Comparison of ENCODE assay signal across 3 cellular contexts in the genomic region with DNA sequence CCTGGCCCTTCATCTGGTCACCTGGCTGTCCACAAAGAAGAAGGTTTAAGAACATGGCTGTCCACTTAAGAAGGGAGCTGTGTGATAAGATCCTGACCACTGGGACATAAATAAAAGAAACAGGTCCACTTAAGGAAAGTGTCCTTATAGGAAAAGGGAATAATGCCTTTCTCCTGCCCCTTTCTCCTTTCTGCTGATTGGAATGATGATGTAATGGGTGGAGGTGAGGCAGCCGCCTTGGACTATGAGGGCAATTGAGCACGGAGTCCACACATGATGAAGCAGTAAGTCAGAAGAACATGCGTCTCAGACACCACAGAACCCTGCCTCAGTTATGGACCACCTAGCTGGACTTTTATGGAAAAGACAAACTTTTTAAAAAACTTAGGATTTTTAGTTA.
A peak's percentile ranks its signal among the peaks of the same experiment; 100 is the strongest.
TF ChIP-seq lines count a peak whose summit lies in the region.

No MANE protein-coding gene starts in this region.

TF ChIP-seq in HepG2, 621 proteins besides CTCF, POLR2A, EP300 and RAD21:
- TF ChIP-seq, protein P1, sequence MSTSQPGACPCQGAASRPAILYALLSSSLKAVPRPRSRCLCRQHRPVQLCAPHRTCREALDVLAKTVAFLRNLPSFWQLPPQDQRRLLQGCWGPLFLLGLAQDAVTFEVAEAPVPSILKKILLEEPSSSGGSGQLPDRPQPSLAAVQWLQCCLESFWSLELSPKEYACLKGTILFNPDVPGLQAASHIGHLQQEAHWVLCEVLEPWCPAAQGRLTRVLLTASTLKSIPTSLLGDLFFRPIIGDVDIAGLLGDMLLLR (CRISPR knock-in tag; IDR thresholded peaks at IDR 0.05) = no peak
- TF ChIP-seq SMAD1 (CRISPR knock-in tag; IDR thresholded peaks at IDR 0.05; ENCODE audit: borderline replicate concordance, low read depth) = no peak
- peak; percentile 29; the same call in 1 of the 2 replicates for TF ChIP-seq ATF7 (IDR thresholded peaks at IDR 0.05)
- TF ChIP-seq ATF7 (CRISPR knock-in tag; IDR thresholded peaks at IDR 0.05) = no peak

TF ChIP-seq in K562, 482 proteins besides CTCF, POLR2A, EP300 and RAD21:
- TF ChIP-seq RBM25 (IDR thresholded peaks at IDR 0.05; ENCODE audit: low read depth, low read length, severe bottlenecking) (peak; percentile 69), SAP30 (IDR thresholded peaks at IDR 0.05; ENCODE audit: borderline replicate concordance, insufficient read depth, low read depth, low read length, poor library complexity, severe bottlenecking) (no peak)
- TF ChIP-seq, protein P2, sequence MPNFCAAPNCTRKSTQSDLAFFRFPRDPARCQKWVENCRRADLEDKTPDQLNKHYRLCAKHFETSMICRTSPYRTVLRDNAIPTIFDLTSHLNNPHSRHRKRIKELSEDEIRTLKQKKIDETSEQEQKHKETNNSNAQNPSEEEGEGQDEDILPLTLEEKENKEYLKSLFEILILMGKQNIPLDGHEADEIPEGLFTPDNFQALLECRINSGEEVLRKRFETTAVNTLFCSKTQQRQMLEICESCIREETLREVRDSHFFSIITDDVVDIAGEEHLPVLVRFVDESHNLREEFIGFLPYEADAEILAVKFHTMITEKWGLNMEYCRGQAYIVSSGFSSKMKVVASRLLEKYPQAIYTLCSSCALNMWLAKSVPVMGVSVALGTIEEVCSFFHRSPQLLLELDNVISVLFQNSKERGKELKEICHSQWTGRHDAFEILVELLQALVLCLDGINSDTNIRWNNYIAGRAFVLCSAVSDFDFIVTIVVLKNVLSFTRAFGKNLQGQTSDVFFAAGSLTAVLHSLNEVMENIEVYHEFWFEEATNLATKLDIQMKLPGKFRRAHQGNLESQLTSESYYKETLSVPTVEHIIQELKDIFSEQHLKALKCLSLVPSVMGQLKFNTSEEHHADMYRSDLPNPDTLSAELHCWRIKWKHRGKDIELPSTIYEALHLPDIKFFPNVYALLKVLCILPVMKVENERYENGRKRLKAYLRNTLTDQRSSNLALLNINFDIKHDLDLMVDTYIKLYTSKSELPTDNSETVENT (CRISPR knock-in tag; IDR thresholded peaks at IDR 0.05) = no peak

TF ChIP-seq in H1, 55 proteins besides CTCF, POLR2A, EP300 and RAD21:
- TF ChIP-seq BCL11A (IDR thresholded peaks at IDR 0.05; ENCODE audit: low read depth in 2 of 2, low read length in 2 of 2) = no peak
- TF ChIP-seq KDM1A (IDR thresholded peaks at IDR 0.05; ENCODE audit: borderline replicate concordance, low read length) = 0 out of 2 replicates have a peak, but pooled peaks have one; percentile 53
TF ChIP-seq in H1: peak in this region for 1.
